ENCODE assay signal across 16 cellular contexts in the genomic region with DNA sequence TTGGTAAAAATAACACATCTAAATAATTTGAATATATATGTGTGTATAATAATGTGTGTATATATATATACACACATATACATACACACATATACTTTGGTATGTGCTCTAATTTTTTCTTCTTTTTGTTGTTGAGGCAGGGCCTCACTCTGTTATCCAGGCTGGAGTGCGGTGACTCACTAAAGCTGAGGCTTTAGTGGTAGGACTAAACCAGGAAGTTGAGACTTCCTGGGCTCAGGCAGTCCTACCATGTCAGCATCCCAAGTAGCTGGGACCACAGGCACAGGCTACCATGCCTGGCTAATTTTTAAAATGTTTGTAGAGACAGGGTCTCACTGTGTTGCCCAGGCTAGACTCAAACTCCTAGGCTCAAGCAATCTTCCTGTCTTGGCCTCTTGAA. TPM values are rescaled to one million over a fixed set of nuclear protein-coding genes. Genes with fewer than 3 reads are reported as not detected.
A peak's percentile ranks its signal among the peaks of the same experiment; 100 is the strongest.
DNase-seq lines count a peak whose midpoint lies in the region; ATAC-seq and TF ChIP-seq lines count a peak whose summit lies in the region.
"Had no signal": no experiment of that assay in that cellular context is flagged by ENCODE, and none has a peak within 500 bp of the region (broad histone marks: within the 10 kb centered on the region; RNA-seq: fewer than 3 reads in every experiment).

No MANE protein-coding gene starts in this region.

- H3K9me3 ChIP-seq in MG63 (no peaks in the 10 kb centered on the region), mammary epithelial cell (replicated peaks; ENCODE audit: insufficient read depth, low read length) (no peaks in the 10 kb centered on the region), left lung (no peaks in the 10 kb centered on the region), aorta (ENCODE audit: control insufficient read depth, low read length) (no peaks in the 10 kb centered on the region)
- H3K9me3 ChIP-seq: esophagus squamous epithelium had no signal

- H3K4me1 Mint-ChIP-seq in Calu3 (ENCODE audit: low read depth, unreplicated experiment), result peaks cover 19% of the 10 kb centered on the region
- H3K4me1 Mint-ChIP-seq: CD4-positive, alpha-beta memory T cell had no signal

- 82% methylated on average over 1 of the region's 1 CpG for WGBS in mammary epithelial cell (ENCODE audit: low coverage, missing lambda C conversion rate)
- 95 to 96% methylated on average over 1 of the region's 1 CpG for WGBS in aorta, 2 donors

- BruUV-seq in Calu3 (replicated peaks; lab: Mats Ljungman, UMichigan), result no TSS peak
- BruUV-seq in mammary epithelial cell (replicated peaks; lab: Mats Ljungman, UMichigan), result no TSS peak

- peak; percentile 40 for DNase-seq in Calu3
- peak; percentile 70 for DNase-seq in MG63
- peak; percentile 57 for DNase-seq in mammary epithelial cell
- peak in 1 of 2 donors; percentile 42 for DNase-seq in left lung
- no peak for DNase-seq in mucosa of gallbladder (ENCODE audit: low spot score)
- no peak for DNase-seq in GM13976 (ENCODE audit: low spot score)
- DNase-seq in aorta, result no peak
- no peak for DNase-seq in anterior cingulate cortex (lab: John Stamatoyannopoulos, UW)
- DNase-seq: amniotic stem cell; CD4-positive, alpha-beta memory T cell; esophagus squamous epithelium; NCI-H1436; NK-92 treated with Interleukin-12 subunit alpha and Interleukin-12 subunit beta, amount 100 ng/mL, for 24 hours had no signal

- peaks cover 9% of the 10 kb centered on the region for H3K36me3 Mint-ChIP-seq in Calu3 (ENCODE audit: insufficient read depth, unreplicated experiment)
- H3K36me3 Mint-ChIP-seq: CD4-positive, alpha-beta memory T cell had no signal

- H3K27me3 ChIP-seq in MG63 (no peaks in the 10 kb centered on the region), mammary epithelial cell (ENCODE audit: insufficient read depth, low read length) (no peaks in the 10 kb centered on the region), left lung (no peaks in the 10 kb centered on the region), aorta (ENCODE audit: control insufficient read depth in 1 of 2, insufficient read depth in 2 of 2, low read length in 1 of 2) (no peaks in the 10 kb centered on the region)
- H3K27me3 ChIP-seq: esophagus squamous epithelium had no signal

- intact Hi-C loops in Calu3 (cut with micrococcal nuclease; ENCODE audit: unreplicated experiment) (no loop called here), mammary epithelial cell (cut with micrococcal nuclease) (no loop called here), left lung (cut with DNase I) (no loop called here), aorta (cut with DNase I) (no loop called here)

- no peak overlapping the region for H3K4me2 ChIP-seq in mammary epithelial cell (ENCODE audit: insufficient read depth, low read depth, low read length)

- H3K9me3 Mint-ChIP-seq in Calu3 (ENCODE audit: low read depth, unreplicated experiment), result no peaks in the 10 kb centered on the region

- ATAC-seq in left lung (peak; percentile 47), aorta (ENCODE audit: low FRiP score) (no peak)
- ATAC-seq: GM12878 had no signal

- H3K79me2 ChIP-seq in mammary epithelial cell (ENCODE audit: insufficient read depth, low read length), result no peaks in the 10 kb centered on the region
- H3K79me2 ChIP-seq: parathyroid adenoma had no signal

- H3K27me3 Mint-ChIP-seq in Calu3 (ENCODE audit: unreplicated experiment), result no peaks in the 10 kb centered on the region

- CTCF ChIA-PET in Calu3 (lab: Charles Lee) (no interaction called here), mammary epithelial cell (lab: Charles Lee; ENCODE audit: low non-redundant PET) (interaction anchor here (0.7 kb wide), 1 partner anchor 934 kb away, joined by 3 read pairs; no protein-coding TSS in a partner anchor)

- H3K4me3 ChIP-seq in MG63 (no peak overlapping the region), mammary epithelial cell (replicated peaks in 1 of 3; ENCODE audit: insufficient read depth in 1 of 3, low read depth in 2 of 3, low read length in 3 of 3) (no peak overlapping the region), left lung (no peak overlapping the region), aorta (ENCODE audit: low read length in 2 of 2) (no peak overlapping the region)
- H3K4me3 ChIP-seq: esophagus squamous epithelium, GM12878 had no signal

- dilution Hi-C loops in mammary epithelial cell (cut with HindIII; ENCODE audit: low sequenced_read_pairs), result no loop called here

- in situ Hi-C loops in mammary epithelial cell (cut with MboI; ENCODE audit: low sequenced_read_pairs in 2 of 2) (no loop called here), GM13976 (cut with MboI; ENCODE audit: low sequenced_read_pairs, unreplicated experiment) (no loop called here)

- H3K4me3 Mint-ChIP-seq in Calu3 (ENCODE audit: low read depth, unreplicated experiment), result no peak overlapping the region
- H3K4me3 Mint-ChIP-seq: CD4-positive, alpha-beta memory T cell had no signal

- H2AFZ ChIP-seq in mammary epithelial cell (ENCODE audit: low read depth, low read length), result no peak overlapping the region
- H2AFZ ChIP-seq: parathyroid adenoma had no signal

- no peaks in the 10 kb centered on the region for H4K20me1 ChIP-seq in mammary epithelial cell (ENCODE audit: insufficient read depth, low read length)

- H3K4me1 ChIP-seq in mammary epithelial cell (ENCODE audit: insufficient read depth, low read length) (peaks cover 9% of the 10 kb centered on the region), left lung (peaks cover 0 to 3% of the 10 kb centered on the region in 2 donors), aorta (ENCODE audit: control insufficient read depth in 1 of 2, insufficient read depth in 2 of 2, low read length in 2 of 2) (no peaks in the 10 kb centered on the region)
- H3K4me1 ChIP-seq: parathyroid adenoma had no signal

- no peaks in the 10 kb centered on the region for H3K36me3 ChIP-seq in MG63
- H3K36me3 ChIP-seq in mammary epithelial cell (ENCODE audit: insufficient read depth, low read length), result no peaks in the 10 kb centered on the region
- H3K36me3 ChIP-seq in left lung, result no peaks in the 10 kb centered on the region
- H3K36me3 ChIP-seq in aorta (ENCODE audit: control insufficient read depth in 1 of 2, insufficient read depth in 2 of 2, low read length in 1 of 2), result no peaks in the 10 kb centered on the region
- H3K36me3 ChIP-seq: esophagus squamous epithelium had no signal

- TF ChIP-seq CTCF in Calu3 (IDR thresholded peaks at IDR 0.05; ENCODE audit: unreplicated experiment), result no peak
- TF ChIP-seq CTCF in mammary epithelial cell (conservative IDR thresholded peaks at IDR 0.05 in 1 of 2, IDR thresholded peaks at IDR 0.05 in 1 of 2; ENCODE audit: extremely low read depth in 1 of 2, insufficient read depth in 1 of 2, low read depth in 1 of 2, low read length in 2 of 2), result no peak
- no peak for TF ChIP-seq CTCF in left lung (IDR thresholded peaks at IDR 0.05)
- no peak for TF ChIP-seq CTCF in GM13976 (IDR thresholded peaks at IDR 0.05; ENCODE audit: borderline replicate concordance, control extremely low read depth, extremely low read depth, insufficient read depth, missing control alignments)

- H3K27ac ChIP-seq in mammary epithelial cell (ENCODE audit: insufficient read depth, low read depth, low read length), result no peak overlapping the region
- no peak overlapping the region for H3K27ac ChIP-seq in left lung
- H3K27ac ChIP-seq in aorta (ENCODE audit: low read depth in 1 of 2, low read length in 2 of 2), result no peak overlapping the region
- H3K27ac ChIP-seq: esophagus squamous epithelium, HL-60, parathyroid adenoma had no signal

- no peak overlapping the region for H3K27ac Mint-ChIP-seq in Calu3 (ENCODE audit: unreplicated experiment)
- H3K27ac Mint-ChIP-seq: CD4-positive, alpha-beta memory T cell had no signal

- H3K9ac ChIP-seq in mammary epithelial cell (ENCODE audit: insufficient read depth, low read length), result no peak overlapping the region
- H3K9ac ChIP-seq: parathyroid adenoma had no signal

RNA-seq across cellular contexts. Expression of gene CXADR, which starts 46.7 kb away (rescaled TPM):
- total RNA-seq in Calu3 (2022) (51.7 and 55.1 TPM in 2 replicates), mammary epithelial cell (10 to 100 TPM in 1 of 2 donors, 1 to 10 TPM in 1; 8.6 to 48.0 TPM), left lung (10 to 100 TPM; 22.4 to 25.1 TPM), mucosa of gallbladder (151 TPM), aorta (under 1 TPM; 0.52 to 0.63 TPM)
- total RNA-seq in MG63 (2014; rRNA removed; shearing (Covaris generic); ENCODE audit: low replicate concordance), result 0.12 and 2.7 TPM in 2 replicates
- polyA plus RNA-seq in mammary epithelial cell (10.1 TPM), aorta (1 to 10 TPM in 1 of 2 donors, not detected in 1; 1.3 TPM)
- 21.6 TPM for polyA minus RNA-seq in mammary epithelial cell

Comparison
In these comparisons a context has a peak if more than half of its experiments do, and no peak if none do; other contexts are left out.
1. DNase-seq: peak in Calu3 (single experiment), MG63 (single experiment) and mammary epithelial cell (single experiment); none in mucosa of gallbladder (single experiment), GM13976 (single experiment), aorta (0 of 2) and anterior cingulate cortex (0 of 58).